Comparison of ENCODE assay signal across 18 cellular contexts in the genomic region with DNA sequence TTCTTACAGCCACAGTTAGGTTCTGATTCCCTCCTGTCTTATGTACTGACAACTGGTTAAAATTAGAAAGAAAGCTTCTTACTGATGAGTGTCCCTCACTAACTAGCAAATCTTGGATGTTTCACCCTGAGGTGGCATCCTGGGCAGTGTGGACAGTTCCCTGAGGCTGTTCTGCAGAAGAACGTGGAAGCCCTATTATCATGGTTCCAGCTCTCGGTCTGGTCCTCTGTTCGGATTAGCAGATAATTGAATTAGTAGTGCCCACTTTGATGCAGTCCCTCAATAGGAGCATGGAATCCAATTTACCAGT.
DNase-seq lines count a peak whose midpoint lies in the region; ATAC-seq and TF ChIP-seq lines count a peak whose summit lies in the region.
"Had no signal": no experiment of that assay in that cellular context is flagged by ENCODE, and none has a peak within 500 bp of the region (broad histone marks: within the 10 kb centered on the region; RNA-seq: fewer than 3 reads in every experiment).

No MANE protein-coding gene starts in this region.

- intact Hi-C loops in IMR-90 (cut with micrococcal nuclease) (no loop called here), PC-3 (cut with micrococcal nuclease) (loop anchor here (1.0 to 5.0 kb wide), 5 partner anchors 38 to 391 kb away; no protein-coding TSS in a partner anchor)

- H3K14ac ChIP-seq in IMR-90 (replicated peaks; ENCODE audit: low read depth, low read length): peak overlapping the region; percentile 52; the same call in 1 of the 2 replicates

- peak overlapping the region; percentile 46 for H2BK120ac ChIP-seq in IMR-90 (ENCODE audit: low read depth, low read length)

- peak overlapping the region; percentile 20 for H2AK5ac ChIP-seq in IMR-90 (ENCODE audit: low read depth, low read length)

- CTCF ChIA-PET in IMR-90 (lab: Yijun Ruan, JAX) (no interaction called here), PC-3 (lab: Charles Lee) (no interaction called here)

- H4K91ac ChIP-seq in IMR-90 (ENCODE audit: insufficient read depth, low read depth, low read length): peak overlapping the region; percentile 29; the same call in 1 of the 2 replicates

- H2BK20ac ChIP-seq in IMR-90 (ENCODE audit: low read depth, low read length): peak overlapping the region; percentile 43

- no peak for TF ChIP-seq POLR2A in IMR-90 (IDR thresholded peaks at IDR 0.05; ENCODE audit: low read depth, low read length)

- H3K79me2 ChIP-seq in PC-3 (ENCODE audit: low read length): no peaks in the 10 kb centered on the region
- H3K79me2 ChIP-seq in hepatocyte: no peaks in the 10 kb centered on the region

- peak overlapping the region; percentile 54 for H3K4ac ChIP-seq in IMR-90 (ENCODE audit: low read depth, low read length)

- no peaks in the 10 kb centered on the region for H3K9me2 ChIP-seq in PC-3 (replicated peaks; ENCODE audit: low read length)
- H3K9me2 ChIP-seq in hepatocyte (replicated peaks; ENCODE audit: insufficient read depth): no peaks in the 10 kb centered on the region

- H3K36me3 ChIP-seq in IMR-90 (ENCODE audit: control insufficient read depth, insufficient read depth, low read length) (no peaks in the 10 kb centered on the region), PC-3 (ENCODE audit: low read depth, low read length) (no peaks in the 10 kb centered on the region), hepatocyte (replicated peaks; ENCODE audit: insufficient read depth, low read depth) (no peaks in the 10 kb centered on the region)
- H3K36me3 ChIP-seq: BE2C had no signal

- no peak overlapping the region for H2AK9ac ChIP-seq in IMR-90 (replicated peaks; ENCODE audit: low read depth, low read length, poor library complexity)

- no peak overlapping the region for H3K9ac ChIP-seq in IMR-90 (ENCODE audit: low read depth, low read length)
- peak overlapping the region; percentile 35 for H3K9ac ChIP-seq in PC-3 (ENCODE audit: low read length)

- H4K8ac ChIP-seq in IMR-90 (ENCODE audit: low read depth in 2 of 2, low read length in 2 of 2): peak overlapping the region in 1 of 2 experiments; percentile 42; a peak in 1 of 4 replicates

- 100% methylated on average over 1 of the region's 3 CpGs; no CpG with 5 or more reads in 1 of the 2 experiments for WGBS in IMR-90 (ENCODE audit: extremely low coverage in 2 of 2, insufficient read length in 1 of 2), 2 experiments
- WGBS in hepatocyte (ENCODE audit: low lambda C conversion rate, missing lambda C conversion rate): 72% methylated on average over 3 of the region's 3 CpGs

- no peaks in the 10 kb centered on the region for H4K20me1 ChIP-seq in IMR-90 (ENCODE audit: insufficient read depth, low read length)
- H4K20me1 ChIP-seq in PC-3 (ENCODE audit: low read length): no peaks in the 10 kb centered on the region
- no peaks in the 10 kb centered on the region for H4K20me1 ChIP-seq in hepatocyte (ENCODE audit: insufficient read depth, poor library complexity, severe bottlenecking)

- H3K4me2 ChIP-seq in IMR-90 (ENCODE audit: low read depth, low read length) (no peak overlapping the region), PC-3 (ENCODE audit: low read length) (peak overlapping the region; percentile 72), hepatocyte (no peak overlapping the region)

- 0 out of 2 replicates have a peak overlapping the region, but pooled peaks have one; percentile 16 for H3K18ac ChIP-seq in IMR-90 (ENCODE audit: low read depth, low read length)

- H3K9me3 ChIP-seq in IMR-90 (ENCODE audit: control insufficient read depth, insufficient read depth, low read length): no peaks in the 10 kb centered on the region
- H3K9me3 ChIP-seq in PC-3 (ENCODE audit: low read length): no peaks in the 10 kb centered on the region
- H3K9me3 ChIP-seq in hepatocyte (ENCODE audit: low read depth): no peaks in the 10 kb centered on the region
- H3K9me3 ChIP-seq: BE2C had no signal

- H3K79me1 ChIP-seq in IMR-90 (ENCODE audit: low read depth in 1 of 2, low read length in 2 of 2): no peaks in the 10 kb centered on the region

- H2AFZ ChIP-seq in IMR-90 (replicated peaks; ENCODE audit: low read length, poor library complexity): no peak overlapping the region
- H2AFZ ChIP-seq in PC-3 (ENCODE audit: low read length): no peak overlapping the region
- no peak overlapping the region for H2AFZ ChIP-seq in hepatocyte

- POLR2A ChIA-PET in IMR-90 (lab: Charles Lee; ENCODE audit: unreplicated experiment) (no interaction called here), PC-3 (lab: Charles Lee; ENCODE audit: unreplicated experiment) (interaction anchor here (0.5 to 0.7 kb wide), 2 partner anchors 12 to 1196 kb away, joined by 4 to 8 read pairs; no protein-coding TSS in a partner anchor)

- H4K5ac ChIP-seq in IMR-90 (ENCODE audit: low read depth, low read length): no peak overlapping the region

- ATAC-seq in IMR-90 (ENCODE audit: low read depth): no peak
- no peak; the same call in 1 of the 2 replicates for ATAC-seq in PC-3
- no peak for ATAC-seq in HG03097 (IDR thresholded peaks at IDR 0.05; ENCODE audit: low FRiP score, unreplicated experiment)
- ATAC-seq: GM12878 had no signal

- BruUV-seq in IMR-90 (replicated peaks; lab: Mats Ljungman, UMichigan): no TSS peak
- no TSS peak for BruUV-seq in PC-3 (replicated peaks; lab: Mats Ljungman, UMichigan)

- peaks cover 9% of the 10 kb centered on the region; the same call in 1 of the 2 replicates for H3K9me1 ChIP-seq in IMR-90 (ENCODE audit: insufficient read depth, low read length)

- dilution Hi-C loops in IMR-90 (cut with HindIII; ENCODE audit: low sequenced_read_pairs, unreplicated experiment): no loop called here

- H3K27me3 ChIP-seq in IMR-90 (ENCODE audit: control insufficient read depth, insufficient read depth, low read length) (no peaks in the 10 kb centered on the region), PC-3 (ENCODE audit: low read length) (no peaks in the 10 kb centered on the region), hepatocyte (no peaks in the 10 kb centered on the region)
- H3K27me3 ChIP-seq: BE2C had no signal

- no peak for DNase-seq in IMR-90
- DNase-seq in PC-3: no peak
- DNase-seq in hepatocyte (ENCODE audit: low spot score): no peak
- DNase-seq in NCI-H187 treated with DMSO at 0.1 percent for 48 hours (lab: John Stamatoyannopoulos, UW): no peak
- no peak for DNase-seq in superior temporal gyrus (ENCODE audit: extremely low spot score)
- DNase-seq: ACHN; BE2C; C1 segment of cervical spinal cord; CD4-positive, CD25-positive, alpha-beta regulatory T cell; CD8-positive, alpha-beta memory T cell; COR-L47; DMS 273 treated with DMSO at 0.1 percent for 48 hours; DND-41; GOT3; H9 had no signal

- no peak for TF ChIP-seq CTCF in 22Rv1 (IDR thresholded peaks at IDR 0.05)
- TF ChIP-seq CTCF in IMR-90 (conservative IDR thresholded peaks at IDR 0.05; ENCODE audit: low read depth, low read length): no peak
- TF ChIP-seq CTCF in PC-3 (conservative IDR thresholded peaks at IDR 0.05; ENCODE audit: low read depth, low read length): no peak
- TF ChIP-seq CTCF in hepatocyte (IDR thresholded peaks at IDR 0.05; ENCODE audit: poor library complexity): no peak

- no peak overlapping the region for H2BK5ac ChIP-seq in IMR-90 (ENCODE audit: low read depth, low read length, poor library complexity, severe bottlenecking)

- peak overlapping the region; percentile 34; the same call in 1 of the 3 replicates for H2BK15ac ChIP-seq in IMR-90 (ENCODE audit: low read depth, low read length)

- no peak overlapping the region for H3K56ac ChIP-seq in IMR-90 (ENCODE audit: extremely low read depth, insufficient read depth, low read length)

- peaks cover 6% of the 10 kb centered on the region for H3F3A ChIP-seq in PC-3 (ENCODE audit: low read length, unreplicated experiment)

- H3K23ac ChIP-seq in IMR-90 (ENCODE audit: low read depth, low read length): peak overlapping the region; percentile 47; the same call in 1 of the 2 replicates

- no peak overlapping the region for H3K4me3 ChIP-seq in IMR-90 (ENCODE audit: insufficient read depth, low read depth, low read length)
- peak overlapping the region; percentile 28; the same call in 1 of the 2 replicates for H3K4me3 ChIP-seq in PC-3 (ENCODE audit: low read length)
- H3K4me3 ChIP-seq in hepatocyte: no peak overlapping the region
- H3K4me3 ChIP-seq: GM12878 had no signal

- peaks cover 4% of the 10 kb centered on the region for H3K4me1 ChIP-seq in IMR-90 (ENCODE audit: control insufficient read depth, insufficient read depth, low read length)
- peaks cover 51% of the 10 kb centered on the region for H3K4me1 ChIP-seq in PC-3 (ENCODE audit: insufficient read depth, low read length)
- peaks cover 21% of the 10 kb centered on the region for H3K4me1 ChIP-seq in hepatocyte (ENCODE audit: insufficient read depth)
- H3K4me1 ChIP-seq: BE2C had no signal

- H3K27ac ChIP-seq in 22Rv1: peak overlapping the region; percentile 65
- no peak overlapping the region for H3K27ac ChIP-seq in IMR-90 (ENCODE audit: insufficient read depth, low read length)
- peak overlapping the region; percentile 85 for H3K27ac ChIP-seq in PC-3 (ENCODE audit: low read length)
- H3K27ac ChIP-seq in hepatocyte: peak overlapping the region; percentile 5

- TF ChIP-seq RAD21 in IMR-90 (IDR thresholded peaks at IDR 0.05; ENCODE audit: low read length): no peak

- in situ Hi-C loops in IMR-90 (cut with MboI; ENCODE audit: low sequenced_read_pairs): no loop called here

TF ChIP-seq in IMR-90, 13 proteins besides CTCF, POLR2A, EP300 and RAD21 (continues in another document):
- TF ChIP-seq MAZ (IDR thresholded peaks at IDR 0.05; ENCODE audit: borderline replicate concordance, low read depth, low read length) (no peak), RFX5 (IDR thresholded peaks at IDR 0.05; ENCODE audit: low read depth, low read length) (no peak), SMC3 (IDR thresholded peaks at IDR 0.05; ENCODE audit: low read depth, low read length) (no peak), CHD1 (IDR thresholded peaks at IDR 0.05; ENCODE audit: low read depth, low read length) (no peak), MXI1 (IDR thresholded peaks at IDR 0.05; ENCODE audit: borderline replicate concordance, low read depth, low read length) (no peak), MAFK (IDR thresholded peaks at IDR 0.05; ENCODE audit: low read depth, low read length) (no peak)
- TF ChIP-seq, protein P1, sequence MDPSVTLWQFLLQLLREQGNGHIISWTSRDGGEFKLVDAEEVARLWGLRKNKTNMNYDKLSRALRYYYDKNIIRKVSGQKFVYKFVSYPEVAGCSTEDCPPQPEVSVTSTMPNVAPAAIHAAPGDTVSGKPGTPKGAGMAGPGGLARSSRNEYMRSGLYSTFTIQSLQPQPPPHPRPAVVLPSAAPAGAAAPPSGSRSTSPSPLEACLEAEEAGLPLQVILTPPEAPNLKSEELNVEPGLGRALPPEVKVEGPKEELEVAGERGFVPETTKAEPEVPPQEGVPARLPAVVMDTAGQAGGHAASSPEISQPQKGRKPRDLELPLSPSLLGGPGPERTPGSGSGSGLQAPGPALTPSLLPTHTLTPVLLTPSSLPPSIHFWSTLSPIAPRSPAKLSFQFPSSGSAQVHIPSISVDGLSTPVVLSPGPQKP (IDR thresholded peaks at IDR 0.05; ENCODE audit: borderline replicate concordance, low read depth, low read length): no peak
